In the genomic region with DNA sequence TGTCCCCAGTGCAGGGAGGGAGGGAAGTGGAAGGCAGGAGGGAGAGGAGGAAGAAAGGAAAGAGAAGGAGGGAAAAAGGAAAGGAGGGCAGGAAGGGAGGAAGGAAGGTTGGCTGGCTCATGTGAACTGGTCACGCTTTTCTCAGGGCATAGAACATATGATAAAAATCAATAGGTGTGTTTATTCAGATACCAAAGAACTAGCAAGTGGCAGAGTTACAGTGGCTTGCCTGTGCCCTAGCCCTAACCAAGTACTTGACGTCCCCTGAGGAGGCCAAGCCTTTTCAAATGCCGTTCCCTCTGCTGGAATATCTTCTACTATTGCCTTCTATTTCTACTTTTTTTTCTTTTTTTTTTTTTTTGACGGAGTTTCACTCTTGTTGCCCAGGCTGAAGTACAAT, we compare ENCODE assay signal across 18 cellular contexts. TPM values are rescaled to one million over a fixed set of nuclear protein-coding genes. Genes with fewer than 3 reads are reported as not detected.
DNase-seq lines count a peak whose midpoint lies in the region; TF ChIP-seq lines count a peak whose summit lies in the region.
"Had no signal": no experiment of that assay in that cellular context is flagged by ENCODE, and none has a peak within 500 bp of the region (broad histone marks: within the 10 kb centered on the region; RNA-seq: fewer than 3 reads in every experiment).

No MANE protein-coding gene starts in this region.

- intact Hi-C loops in tibial artery (cut with DNase I; ENCODE audit: low total_unique reads): no loop called here

- H3K27me3 Mint-ChIP-seq in type B pancreatic cell: peaks cover 26% of the 10 kb centered on the region

- H3K9me3 ChIP-seq in duodenal mucosa (ENCODE audit: control insufficient read depth in 1 of 2, low read length in 2 of 2): no peaks in the 10 kb centered on the region
- no peaks in the 10 kb centered on the region for H3K9me3 ChIP-seq in muscle layer of duodenum (ENCODE audit: control insufficient read depth in 1 of 2, low read length in 2 of 2)
- no peaks in the 10 kb centered on the region for H3K9me3 ChIP-seq in tibial artery
- H3K9me3 ChIP-seq: SK-N-SH had no signal

- no peaks in the 10 kb centered on the region for H3K27me3 ChIP-seq in duodenal mucosa (ENCODE audit: control insufficient read depth in 1 of 2, insufficient read depth in 2 of 2, low read length in 2 of 2)
- H3K27me3 ChIP-seq in muscle layer of duodenum (ENCODE audit: low read depth, low read length): no peaks in the 10 kb centered on the region
- no peaks in the 10 kb centered on the region for H3K27me3 ChIP-seq in tibial artery

- DNase-seq in tibial artery: no peak
- no peak for DNase-seq in effector CD8-positive, alpha-beta T cell (lab: John Stamatoyannopoulos, UW)
- DNase-seq in pons (ENCODE audit: low spot score): no peak
- no peak for DNase-seq in type B pancreatic cell (ENCODE audit: extremely low spot score, unreplicated experiment)
- DNase-seq: activated effector memory CD4-positive, alpha-beta T cell treated with anti-CD3 and anti-CD28 coated beads, Interleukin-2, amount 50 U/mL, for 16 hours; DND-41; KG1; NCI-H1417; NCI-H345; SK-N-SH had no signal

- no peak overlapping the region for H3K4me3 Mint-ChIP-seq in type B pancreatic cell

- TF ChIP-seq CTCF in tibial artery (IDR thresholded peaks at IDR 0.05) (no peak), type B pancreatic cell (conservative IDR thresholded peaks at IDR 0.05) (no peak)

- WGBS in adipose tissue, 3 donors: 57 to 85% (median 62%) methylated on average over 3 to 4 of the region's 4 CpGs

- peak overlapping the region in 1 of 2 donors; percentile 19 for H3K9ac ChIP-seq in duodenal mucosa (ENCODE audit: low read depth in 1 of 2, low read length in 2 of 2)
- H3K9ac ChIP-seq: SK-N-SH had no signal

- peak overlapping the region in 1 of 2 donors; percentile 11 for H3K4me3 ChIP-seq in duodenal mucosa (ENCODE audit: low read depth in 1 of 2, low read length in 2 of 2)
- peak overlapping the region in 1 of 2 donors; percentile 9 for H3K4me3 ChIP-seq in muscle layer of duodenum (ENCODE audit: low read depth in 1 of 2, low read length in 2 of 2)
- no peak overlapping the region for H3K4me3 ChIP-seq in tibial artery

- H3K9me3 Mint-ChIP-seq in type B pancreatic cell: no peaks in the 10 kb centered on the region

- H3K27ac Mint-ChIP-seq in type B pancreatic cell: no peak overlapping the region

- H3K4me1 ChIP-seq in duodenal mucosa (ENCODE audit: control insufficient read depth in 1 of 2, insufficient read depth in 2 of 2, low read length in 2 of 2) (peaks cover 9 to 10% of the 10 kb centered on the region in 2 donors), muscle layer of duodenum (ENCODE audit: control insufficient read depth in 1 of 2, insufficient read depth in 2 of 2, low read length in 2 of 2) (peaks cover 5 to 11% of the 10 kb centered on the region in 2 donors), tibial artery (peaks cover 0 to 24% (median 17%) of the 10 kb centered on the region in 4 donors)

- no peaks in the 10 kb centered on the region for H3K36me3 ChIP-seq in duodenal mucosa (ENCODE audit: control insufficient read depth in 1 of 2, insufficient read depth in 2 of 2, low read length in 2 of 2)
- H3K36me3 ChIP-seq in muscle layer of duodenum (ENCODE audit: control insufficient read depth in 1 of 2, insufficient read depth in 2 of 2, low read length in 2 of 2): no peaks in the 10 kb centered on the region
- no peaks in the 10 kb centered on the region for H3K36me3 ChIP-seq in tibial artery

- peaks cover 5% of the 10 kb centered on the region for H3K4me1 Mint-ChIP-seq in type B pancreatic cell (ENCODE audit: unreplicated experiment)

- H3K27ac ChIP-seq in adipose tissue (ENCODE audit: low read depth, low read length) (peak overlapping the region; percentile 45), duodenal mucosa (ENCODE audit: low read depth, low read length) (peak overlapping the region; percentile 15), muscle layer of duodenum (ENCODE audit: low read length) (peak overlapping the region; percentile 95), tibial artery (peak overlapping the region; percentile 83 to 87)

- no peaks in the 10 kb centered on the region for H3K36me3 Mint-ChIP-seq in type B pancreatic cell

RNA-seq across cellular contexts. Expression of a gene that starts 33.5 kb away (rescaled TPM):
- 1 to 10 TPM in 1 of 3 donors, under 1 TPM in 2; 0.22 to 1.5 (median 0.34) TPM for polyA plus RNA-seq in adipose tissue
- total RNA-seq in type B pancreatic cell (ENCODE audit: low replicate concordance): 1.4 TPM in 1 of 2 replicates, not detected in the other
- total RNA-seq: bronchial epithelial cell, endothelial cell of umbilical vein, kidney epithelial cell, OCI-LY7 had no signal
- polyA plus RNA-seq: endothelial cell of umbilical vein, neural cell, SK-N-SH had no signal

RNA-seq across cellular contexts. Expression of a gene that starts 50.9 kb away (rescaled TPM):
- 1 to 10 TPM; 2.2 to 3.4 (median 2.9) TPM for polyA plus RNA-seq in adipose tissue
- total RNA-seq in type B pancreatic cell (ENCODE audit: low replicate concordance): 16.8 and 18.8 TPM in 2 replicates

Comparison
In these comparisons a context has a peak if more than half of its experiments do, and no peak if none do; other contexts are left out.
1. H3K27ac ChIP-seq: peak in every context shown above with its lines; median percentile 95 in muscle layer of duodenum; 85 in tibial artery; 45 in adipose tissue; 15 in duodenal mucosa.